In the genomic region with DNA sequence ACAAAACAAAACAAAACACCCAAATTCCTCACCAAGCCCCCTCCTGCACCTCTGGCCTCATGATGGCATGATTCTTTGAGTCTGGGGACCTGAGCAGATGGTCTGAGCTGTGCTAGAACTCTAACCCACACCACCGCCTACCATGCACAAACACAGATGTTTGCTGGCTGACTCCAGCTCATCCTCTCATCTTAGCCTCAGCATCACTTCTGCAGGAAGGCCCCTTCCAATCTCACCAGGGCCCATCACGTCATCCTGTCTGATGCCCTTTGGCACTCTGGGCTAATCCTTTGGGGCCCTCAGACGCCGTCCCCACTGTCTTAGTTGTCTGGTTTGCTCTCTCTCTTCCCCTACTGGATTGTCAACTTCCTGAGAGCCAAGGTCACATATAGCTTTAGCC, we compare ENCODE assay signal across 25 cellular contexts.
DNase-seq lines count a peak whose midpoint lies in the region; ATAC-seq and TF ChIP-seq lines count a peak whose summit lies in the region.
"Had no signal": no experiment of that assay in that cellular context is flagged by ENCODE, and none has a peak within 500 bp of the region (broad histone marks: within the 10 kb centered on the region; RNA-seq: fewer than 3 reads in every experiment).

No MANE protein-coding gene starts in this region.

- H3K27me3 ChIP-seq in BLaER1 (no peaks in the 10 kb centered on the region), RWPE2 (ENCODE audit: insufficient read depth, poor library complexity, severe bottlenecking) (peaks cover 78% of the 10 kb centered on the region)

- peak overlapping the region; percentile 69 for H3K4me2 ChIP-seq in BLaER1
- H3K4me2 ChIP-seq: A549 had no signal

- H3K9me3 ChIP-seq in BLaER1 (peaks cover 8% of the 10 kb centered on the region; the same call in 1 of the 2 replicates), RWPE2 (ENCODE audit: severe bottlenecking) (no peaks in the 10 kb centered on the region)
- H3K9me3 ChIP-seq: A549, BE2C, Caco-2 had no signal

- POLR2A ChIA-PET in naive thymus-derived CD8-positive, alpha-beta T cell (lab: Charles Lee), result no interaction called here

- no peak overlapping the region for H3K9ac ChIP-seq in BLaER1

- DNase-seq in RWPE2 (ENCODE audit: low spot score) (peak; percentile 60), coronary artery (ENCODE audit: low spot score) (peak; percentile 47), islet precursor cell (peak; percentile 28), Right ventricle myocardium superior (no peak), NCI-H2107 treated with DMSO at 0.1 percent for 48 hours (lab: John Stamatoyannopoulos, UW; ENCODE audit: unreplicated experiment) (no peak)
- DNase-seq in activated naive CD4-positive, alpha-beta T cell treated with anti-CD3 and anti-CD28 coated beads for 36 hours, result no peak
- DNase-seq in naive thymus-derived CD8-positive, alpha-beta T cell, result no peak
- DNase-seq: 8988T; ACHN; AML-193; BE2C; Caco-2; CD4-positive, CD25-positive, alpha-beta regulatory T cell; CD8-positive, alpha-beta T cell; DMS153; DMS79; EL; GDM1; GOT3; H7; HCEC 1CT had no signal

- H3K4me1 ChIP-seq in BLaER1 (peaks cover 98% of the 10 kb centered on the region), RWPE2 (ENCODE audit: insufficient read depth, poor library complexity, severe bottlenecking) (no peaks in the 10 kb centered on the region)
- H3K4me1 ChIP-seq: A549, BE2C, Caco-2 had no signal

- 0 out of 2 replicates have a peak overlapping the region, but pooled peaks have one; percentile 19 for H3K27ac ChIP-seq in BLaER1
- no peak overlapping the region for H3K27ac ChIP-seq in RWPE2 (ENCODE audit: poor library complexity, severe bottlenecking)
- no peak overlapping the region for H3K27ac ChIP-seq in coronary artery
- H3K27ac ChIP-seq: A549, C4-2B had no signal

- intact Hi-C loops in Right ventricle myocardium superior (cut with DNase I), result no loop called here
- intact Hi-C loops in activated naive CD4-positive, alpha-beta T cell treated with anti-CD3 and anti-CD28 coated beads for 36 hours (cut with micrococcal nuclease), result no loop called here

- H3K9me3 Mint-ChIP-seq in activated naive CD4-positive, alpha-beta T cell treated with anti-CD3 and anti-CD28 coated beads for 36 hours, result no peaks in the 10 kb centered on the region
- peaks cover 0 to 4% (median 0%) of the 10 kb centered on the region in 9 donors for H3K9me3 Mint-ChIP-seq in naive thymus-derived CD8-positive, alpha-beta T cell
- H3K9me3 Mint-ChIP-seq: CD8-positive, alpha-beta T cell had no signal

- ATAC-seq in RWPE2 (ENCODE audit: low read depth) (peak; percentile 11; the same call in 1 of the 3 replicates), Right ventricle myocardium superior (ENCODE audit: poor library complexity) (no peak)
- ATAC-seq in naive thymus-derived CD8-positive, alpha-beta T cell, result no peak
- ATAC-seq: A549; CD8-positive, alpha-beta T cell; GM12878 had no signal

- TF ChIP-seq CTCF in RWPE2 (IDR thresholded peaks at IDR 0.05; ENCODE audit: poor library complexity, severe bottlenecking), result no peak
- TF ChIP-seq CTCF in coronary artery (IDR thresholded peaks at IDR 0.05), result no peak

- H3K4me3 Mint-ChIP-seq in activated naive CD4-positive, alpha-beta T cell treated with anti-CD3 and anti-CD28 coated beads for 36 hours, result no peak overlapping the region
- H3K4me3 Mint-ChIP-seq in naive thymus-derived CD8-positive, alpha-beta T cell, result no peak overlapping the region
- H3K4me3 Mint-ChIP-seq: CD4-positive, CD25-positive, alpha-beta regulatory T cell; CD8-positive, alpha-beta T cell had no signal

- no peak overlapping the region for H3K4me3 ChIP-seq in BLaER1
- no peak overlapping the region for H3K4me3 ChIP-seq in RWPE2 (ENCODE audit: severe bottlenecking)
- no peak overlapping the region for H3K4me3 ChIP-seq in coronary artery
- H3K4me3 ChIP-seq: A549, GM12878 had no signal

- H3K27ac Mint-ChIP-seq in activated naive CD4-positive, alpha-beta T cell treated with anti-CD3 and anti-CD28 coated beads for 36 hours, result no peak overlapping the region
- H3K27ac Mint-ChIP-seq in naive thymus-derived CD8-positive, alpha-beta T cell, result no peak overlapping the region
- H3K27ac Mint-ChIP-seq: CD4-positive, CD25-positive, alpha-beta regulatory T cell; CD8-positive, alpha-beta T cell had no signal

- no peaks in the 10 kb centered on the region for H3K36me3 Mint-ChIP-seq in activated naive CD4-positive, alpha-beta T cell treated with anti-CD3 and anti-CD28 coated beads for 36 hours (ENCODE audit: low read depth)
- no peaks in the 10 kb centered on the region for H3K36me3 Mint-ChIP-seq in naive thymus-derived CD8-positive, alpha-beta T cell
- H3K36me3 Mint-ChIP-seq: CD4-positive, CD25-positive, alpha-beta regulatory T cell; CD8-positive, alpha-beta T cell had no signal

- H3K36me3 ChIP-seq in BLaER1 (peaks cover 81% of the 10 kb centered on the region), RWPE2 (ENCODE audit: low read depth) (no peaks in the 10 kb centered on the region)
- H3K36me3 ChIP-seq: BE2C had no signal

- CTCF ChIA-PET in activated naive CD4-positive, alpha-beta T cell treated with anti-CD3 and anti-CD28 coated beads for 36 hours (lab: Charles Lee), result interaction anchor here (0.6 kb wide), 1 partner anchor 168 kb away, joined by 5 read pairs; no protein-coding TSS in a partner anchor

- no peaks in the 10 kb centered on the region for H3K4me1 Mint-ChIP-seq in activated naive CD4-positive, alpha-beta T cell treated with anti-CD3 and anti-CD28 coated beads for 36 hours (ENCODE audit: low read depth)
- H3K4me1 Mint-ChIP-seq in naive thymus-derived CD8-positive, alpha-beta T cell, result no peaks in the 10 kb centered on the region
- H3K4me1 Mint-ChIP-seq: CD4-positive, CD25-positive, alpha-beta regulatory T cell had no signal

- peaks cover 100% of the 10 kb centered on the region for H4K20me1 ChIP-seq in BLaER1

- H3K27me3 Mint-ChIP-seq in activated naive CD4-positive, alpha-beta T cell treated with anti-CD3 and anti-CD28 coated beads for 36 hours (ENCODE audit: low read depth), result peaks cover 11% of the 10 kb centered on the region
- H3K27me3 Mint-ChIP-seq in naive thymus-derived CD8-positive, alpha-beta T cell, result peaks cover 0 to 27% (median 21%) of the 10 kb centered on the region in 5 donors
- H3K27me3 Mint-ChIP-seq: CD4-positive, CD25-positive, alpha-beta regulatory T cell had no signal

Comparison
In these comparisons a context has a peak if more than half of its experiments do, and no peak if none do; other contexts are left out.
1. DNase-seq: peak in RWPE2 (single experiment), coronary artery (single experiment) and islet precursor cell (single experiment); none in Right ventricle myocardium superior (single experiment), NCI-H2107 treated with DMSO at 0.1 percent for 48 hours (single experiment), activated naive CD4-positive, alpha-beta T cell treated with anti-CD3 and anti-CD28 coated beads for 36 hours (single experiment) and naive thymus-derived CD8-positive, alpha-beta T cell (0 of 10).